In genomic region chr15:40952301-40952900, GRCh38 we compare ENCODE assay signal across 8 cellular contexts. TPM values are rescaled to one million over a fixed set of nuclear protein-coding genes. Genes with fewer than 3 reads are reported as not detected.
A peak's percentile ranks its signal among the peaks of the same experiment; 100 is the strongest.
DNase-seq lines count a peak whose midpoint lies in the region; ATAC-seq and TF ChIP-seq lines count a peak whose summit lies in the region.

No MANE protein-coding gene starts in this region.

- CTCF ChIA-PET in Caco-2 (lab: Charles Lee) = interaction anchor here (1.1 to 2.5 kb wide), 7 partner anchors 11 to 279 kb away, joined by 3 to 26 read pairs (median 5); partner anchors contain the start of genes CHP1, DLL4, SPINT1 and VPS18

- WGBS in ovary, 3 donors = 42 to 50% (median 44%) methylated on average over 23 of the region's 23 CpGs

- POLR2A ChIA-PET in Caco-2 (lab: Charles Lee) = interaction anchor here (1.0 to 2.2 kb wide), 9 partner anchors 11 to 380 kb away, joined by 3 to 33 read pairs (median 4); partner anchors contain the start of genes CHP1, NUSAP1 and OIP5

- H3K36me3 Mint-ChIP-seq in Caco-2 (ENCODE audit: insufficient read depth, unreplicated experiment) = peaks cover 52% of the 10 kb centered on the region

- TF ChIP-seq POLR2A in ovary (IDR thresholded peaks at IDR 0.05) = no peak

- H3K4me3 Mint-ChIP-seq in Caco-2 (ENCODE audit: unreplicated experiment) = peak overlapping the region; percentile 89

- ATAC-seq in GM19324 (IDR thresholded peaks at IDR 0.05; ENCODE audit: low FRiP score, unreplicated experiment) = no peak
- no peak for ATAC-seq in GM21737 (IDR thresholded peaks at IDR 0.05; ENCODE audit: unreplicated experiment)

- TF ChIP-seq EP300 in ovary (IDR thresholded peaks at IDR 0.05) = no peak

- H3K4me3 ChIP-seq in Caco-2 (ENCODE audit: low read depth, low read length) = peak overlapping the region; percentile 94
- H3K4me3 ChIP-seq in NT2/D1 (ENCODE audit: insufficient read length, low read depth) = peak overlapping the region; percentile 56
- H3K4me3 ChIP-seq in epithelial cell of esophagus (ENCODE audit: low read length) = peak overlapping the region; percentile 79
- peak overlapping the region; percentile 62 for H3K4me3 ChIP-seq in ovary

- H3K27me3 ChIP-seq in Caco-2 (replicated peaks; ENCODE audit: control insufficient read depth, insufficient read depth, low read length) (no peaks in the 10 kb centered on the region), NT2/D1 (ENCODE audit: insufficient read depth, insufficient read length) (peaks cover 39% of the 10 kb centered on the region), ovary (no peaks in the 10 kb centered on the region)

- H3K9me3 ChIP-seq in Caco-2 (no peaks in the 10 kb centered on the region), NT2/D1 (ENCODE audit: insufficient read depth, low read length) (no peaks in the 10 kb centered on the region), ovary (no peaks in the 10 kb centered on the region)

- H3K27ac ChIP-seq in ovary = no peak overlapping the region

- intact Hi-C loops in Caco-2 (cut with micrococcal nuclease; ENCODE audit: unreplicated experiment) = loop anchor here (2.0 to 5.0 kb wide), 2 partner anchors 20 to 50 kb away; no protein-coding TSS in a partner anchor
- intact Hi-C loops in ovary (cut with DNase I) = no loop called here

- TF ChIP-seq CTCF in Caco-2 (IDR thresholded peaks at IDR 0.05; ENCODE audit: insufficient read depth in 1 of 2, low read depth in 1 of 2, low read length in 1 of 2, severe bottlenecking in 1 of 2, unreplicated experiment in 1 of 2) (no peak), epithelial cell of esophagus (IDR thresholded peaks at IDR 0.05; ENCODE audit: insufficient read depth, low read depth, low read length, missing control alignments) (no peak), ovary (IDR thresholded peaks at IDR 0.05) (no peak)

- H3K27me3 Mint-ChIP-seq in Caco-2 (ENCODE audit: insufficient read depth, unreplicated experiment) = no peaks in the 10 kb centered on the region

- no peaks in the 10 kb centered on the region for H3K36me3 ChIP-seq in Caco-2 (ENCODE audit: control insufficient read depth, insufficient read depth, low read length)
- peaks cover 20% of the 10 kb centered on the region for H3K36me3 ChIP-seq in NT2/D1 (ENCODE audit: insufficient read depth, insufficient read length, low read length)
- no peaks in the 10 kb centered on the region for H3K36me3 ChIP-seq in ovary

- H3K4me1 ChIP-seq in Caco-2 = no peaks in the 10 kb centered on the region
- peaks cover 5% of the 10 kb centered on the region for H3K4me1 ChIP-seq in NT2/D1 (ENCODE audit: insufficient read depth, insufficient read length)
- H3K4me1 ChIP-seq in ovary (ENCODE audit: insufficient read depth) = peaks cover 3% of the 10 kb centered on the region

- DNase-seq in Caco-2 (peak in 1 of 2 experiments; percentile 14), NT2/D1 (ENCODE audit: low read depth, low spot score) (no peak), epithelial cell of esophagus (ENCODE audit: low read depth) (no peak), ovary (peak in 1 of 5 donors; percentile 19), middle frontal gyrus (ENCODE audit: extremely low spot score, low spot score) (no peak), UCSD-AML1 (lab: John Stamatoyannopoulos, UW; ENCODE audit: unreplicated experiment) (no peak)

- no peaks in the 10 kb centered on the region for H3K9me3 Mint-ChIP-seq in Caco-2 (ENCODE audit: unreplicated experiment)

- peaks cover 14% of the 10 kb centered on the region for H3K4me1 Mint-ChIP-seq in Caco-2 (ENCODE audit: low read depth, unreplicated experiment)

- BruUV-seq in Caco-2 (replicated peaks; lab: Mats Ljungman, UMichigan) = no TSS peak

- H3K27ac Mint-ChIP-seq in Caco-2 (ENCODE audit: unreplicated experiment) = peak overlapping the region; percentile 99

- H3K9ac ChIP-seq in NT2/D1 (ENCODE audit: insufficient read length, low read depth) = peak overlapping the region; percentile 80

RNA-seq across cellular contexts. Expression of gene CHAC1, which starts 0.9 kb away (rescaled TPM):
- 54.0 and 55.8 TPM in 2 replicates for total RNA-seq in Caco-2 (2022)
- total RNA-seq in ovary = 100 to 1,000 TPM in 1 of 7 donors, 10 to 100 TPM in 2, 1 to 10 TPM in 2, under 1 TPM in 2; 0.50 to 146 (median 2.6) TPM
- 1 to 10 TPM in 1 of 2 donors, under 1 TPM in 1; 0.18 to 1.0 TPM for polyA plus RNA-seq in ovary

RNA-seq across cellular contexts. Expression of gene DLL4, which starts 23.3 kb away (rescaled TPM):
- total RNA-seq in Caco-2 (2022) (3.4 TPM in 2 replicates), ovary (10 to 100 TPM in 1 of 7 donors, 1 to 10 TPM in 6; 2.6 to 10.7 (median 7.9) TPM)
- polyA plus RNA-seq in ovary = 10 to 100 TPM in 1 of 2 donors, 1 to 10 TPM in 1; 4.1 to 15.7 TPM

RNA-seq across cellular contexts. Expression of gene VPS18, which starts 58.2 kb away (rescaled TPM):
- total RNA-seq in Caco-2 (2022) = 27.3 and 29.3 TPM in 2 replicates
- total RNA-seq in ovary = 10 to 100 TPM; 12.3 to 26.3 (median 21.8) TPM
- 1 to 10 TPM; 8.0 to 8.2 TPM for polyA plus RNA-seq in ovary
